Comparison of ENCODE assay signal across 8 cellular contexts in the genomic region with DNA sequence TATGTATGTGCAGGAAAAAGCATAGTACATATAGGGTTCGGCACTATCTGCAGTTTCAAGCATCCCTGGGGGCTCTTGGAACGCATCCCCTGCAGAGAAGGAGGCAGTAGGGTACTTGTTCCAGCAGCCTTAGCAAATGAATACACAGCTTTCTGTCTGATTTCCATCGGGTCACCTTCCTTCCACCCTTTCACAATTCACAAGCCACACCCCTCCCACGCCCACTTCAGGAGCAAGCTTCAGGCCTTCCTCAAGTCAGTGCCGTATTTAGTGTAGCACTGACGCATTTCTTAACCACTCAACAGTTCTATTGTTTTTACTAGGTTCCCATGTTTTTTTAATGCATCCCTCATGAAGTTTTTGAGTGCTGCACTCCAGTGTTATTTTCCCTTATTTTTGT.
DNase-seq lines count a peak whose midpoint lies in the region; ATAC-seq and TF ChIP-seq lines count a peak whose summit lies in the region.

No MANE protein-coding gene starts in this region.

- peak overlapping the region; percentile 40 for H3K27ac Mint-ChIP-seq in GM23338
- H3K27ac Mint-ChIP-seq in endothelial cell (ENCODE audit: unreplicated experiment): no peak overlapping the region

- no peaks in the 10 kb centered on the region for H3K27me3 ChIP-seq in GM23338 (ENCODE audit: insufficient read depth)

- H3K4me1 Mint-ChIP-seq in GM23338 (peaks cover 53% of the 10 kb centered on the region), endothelial cell (ENCODE audit: unreplicated experiment) (peaks cover 23% of the 10 kb centered on the region)

- no peaks in the 10 kb centered on the region for H4K20me1 ChIP-seq in GM23338 (replicated peaks; ENCODE audit: insufficient read depth)

- H3K9me2 ChIP-seq in GM23338 (ENCODE audit: insufficient read depth): no peaks in the 10 kb centered on the region

- peak overlapping the region; percentile 32; the same call in 1 of the 2 replicates for H3K4me3 ChIP-seq in GM23338

- H3K36me3 Mint-ChIP-seq in GM23338 (ENCODE audit: low read depth) (no peaks in the 10 kb centered on the region), endothelial cell (ENCODE audit: low read depth, unreplicated experiment) (no peaks in the 10 kb centered on the region)

- peak overlapping the region; percentile 53 for H3K4me2 ChIP-seq in GM23338

- TF ChIP-seq CTCF in GM23338 (conservative IDR thresholded peaks at IDR 0.05; ENCODE audit: low read depth in 2 of 2) (no peak), endothelial cell (IDR thresholded peaks at IDR 0.05; ENCODE audit: unreplicated experiment) (no peak)

- H3K9me3 Mint-ChIP-seq in GM23338 (no peaks in the 10 kb centered on the region), endothelial cell (ENCODE audit: unreplicated experiment) (no peaks in the 10 kb centered on the region)

- H3K4me3 Mint-ChIP-seq in GM23338 (peak overlapping the region; percentile 23; the same call in 2 of the 3 replicates), endothelial cell (ENCODE audit: unreplicated experiment) (no peak overlapping the region)

- H3F3A ChIP-seq in GM23338 (replicated peaks; ENCODE audit: low read depth): 0 out of 2 replicates have a peak, but pooled peaks cover 2% of the 10 kb centered on the region

- H2AFZ ChIP-seq in GM23338: no peak overlapping the region

- no peaks in the 10 kb centered on the region for H3K79me2 ChIP-seq in GM23338 (replicated peaks; ENCODE audit: insufficient read depth)

- no peak overlapping the region for H3K27ac ChIP-seq in GM23338 (ENCODE audit: low read depth)

- ATAC-seq in GM23338 (peak; percentile 92), HG03097 (IDR thresholded peaks at IDR 0.05; ENCODE audit: low FRiP score, unreplicated experiment) (no peak), GM18498 (IDR thresholded peaks at IDR 0.05; ENCODE audit: unreplicated experiment) (no peak)

- H3K27me3 Mint-ChIP-seq in GM23338 (ENCODE audit: insufficient read depth, low read depth, poor library complexity) (peaks cover 8% of the 10 kb centered on the region), endothelial cell (ENCODE audit: unreplicated experiment) (peaks cover 3% of the 10 kb centered on the region)

- H3K36me3 ChIP-seq in GM23338 (ENCODE audit: insufficient read depth): no peaks in the 10 kb centered on the region

- DNase-seq in A172 (ENCODE audit: low spot score) (peak; percentile 22), GM23338 (ENCODE audit: low spot score) (peak; percentile 83), NCI-H526 (lab: John Stamatoyannopoulos, UW) (peak; percentile 98), endothelial cell (ENCODE audit: low spot score) (peak; percentile 36), renal cortical epithelial cell (ENCODE audit: low read depth) (peak; percentile 97), anterior cingulate cortex (lab: John Stamatoyannopoulos, UW) (no peak)

- peaks cover 34% of the 10 kb centered on the region for H3K4me1 ChIP-seq in GM23338 (ENCODE audit: insufficient read depth)

TF ChIP-seq in GM23338, 12 proteins besides CTCF, POLR2A, EP300 and RAD21:
- no peak for TF ChIP-seq STAT1 (IDR thresholded peaks at IDR 0.05; ENCODE audit: unreplicated experiment)
- no peak for TF ChIP-seq EZH2phosphoT487 (IDR thresholded peaks at IDR 0.05; ENCODE audit: unreplicated experiment)
- TF ChIP-seq, protein P1, sequence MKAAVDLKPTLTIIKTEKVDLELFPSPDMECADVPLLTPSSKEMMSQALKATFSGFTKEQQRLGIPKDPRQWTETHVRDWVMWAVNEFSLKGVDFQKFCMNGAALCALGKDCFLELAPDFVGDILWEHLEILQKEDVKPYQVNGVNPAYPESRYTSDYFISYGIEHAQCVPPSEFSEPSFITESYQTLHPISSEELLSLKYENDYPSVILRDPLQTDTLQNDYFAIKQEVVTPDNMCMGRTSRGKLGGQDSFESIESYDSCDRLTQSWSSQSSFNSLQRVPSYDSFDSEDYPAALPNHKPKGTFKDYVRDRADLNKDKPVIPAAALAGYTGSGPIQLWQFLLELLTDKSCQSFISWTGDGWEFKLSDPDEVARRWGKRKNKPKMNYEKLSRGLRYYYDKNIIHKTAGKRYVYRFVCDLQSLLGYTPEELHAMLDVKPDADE (IDR thresholded peaks at IDR 0.05): no peak
- no peak for TF ChIP-seq JUNB (IDR thresholded peaks at IDR 0.05; ENCODE audit: unreplicated experiment)
- no peak for TF ChIP-seq POLR2AphosphoS5 (IDR thresholded peaks at IDR 0.05; ENCODE audit: low read depth)
- TF ChIP-seq ZNF462 (CRISPR knock-in tag; IDR thresholded peaks at IDR 0.05): no peak
- no peak for TF ChIP-seq ZNF114 (CRISPR knock-in tag; IDR thresholded peaks at IDR 0.05)
- TF ChIP-seq CREB1 (CRISPR knock-in tag; IDR thresholded peaks at IDR 0.05; ENCODE audit: low read depth): no peak
- TF ChIP-seq EZH2 (IDR thresholded peaks at IDR 0.05; ENCODE audit: low read depth, unreplicated experiment): no peak
- no peak for TF ChIP-seq NANOG (IDR thresholded peaks at IDR 0.05; ENCODE audit: borderline replicate concordance)

Comparison
In these comparisons a context has a peak if more than half of its experiments do, and no peak if none do; other contexts are left out.
1. DNase-seq: peak in A172 (single experiment), GM23338 (single experiment), NCI-H526 (2 of 2), endothelial cell (single experiment) and renal cortical epithelial cell (single experiment); none in anterior cingulate cortex (0 of 58).